Comparison of ENCODE assay signal across 1 cellular context in genomic region chr12:12997734-12998133, GRCh38.
TF ChIP-seq lines count a peak whose summit lies in the region.

No MANE protein-coding gene starts in this region.

TF ChIP-seq in IMR-90, 13 proteins besides CTCF, POLR2A, EP300 and RAD21 (continued from another document):
- TF ChIP-seq USF2 (IDR thresholded peaks at IDR 0.05; ENCODE audit: low read depth, low read length) (no peak), FOS (IDR thresholded peaks at IDR 0.05; ENCODE audit: low read depth, low read length) (no peak), CHD1 (IDR thresholded peaks at IDR 0.05; ENCODE audit: low read depth, low read length) (no peak), CEBPB (IDR thresholded peaks at IDR 0.05; ENCODE audit: low read depth, low read length) (no peak), ELK1 (IDR thresholded peaks at IDR 0.05; ENCODE audit: borderline replicate concordance, low read depth, low read length) (no peak), NFE2L2 (IDR thresholded peaks at IDR 0.05; ENCODE audit: low read depth, low read length) (no peak), BHLHE40 (IDR thresholded peaks at IDR 0.05; ENCODE audit: low read depth, low read length) (no peak), RCOR1 (IDR thresholded peaks at IDR 0.05; ENCODE audit: insufficient replicate concordance, low read length) (no peak)
TF ChIP-seq in IMR-90: peak in this region for 0.
